8 cellular contexts compared by ENCODE assay signal in the genomic region with DNA sequence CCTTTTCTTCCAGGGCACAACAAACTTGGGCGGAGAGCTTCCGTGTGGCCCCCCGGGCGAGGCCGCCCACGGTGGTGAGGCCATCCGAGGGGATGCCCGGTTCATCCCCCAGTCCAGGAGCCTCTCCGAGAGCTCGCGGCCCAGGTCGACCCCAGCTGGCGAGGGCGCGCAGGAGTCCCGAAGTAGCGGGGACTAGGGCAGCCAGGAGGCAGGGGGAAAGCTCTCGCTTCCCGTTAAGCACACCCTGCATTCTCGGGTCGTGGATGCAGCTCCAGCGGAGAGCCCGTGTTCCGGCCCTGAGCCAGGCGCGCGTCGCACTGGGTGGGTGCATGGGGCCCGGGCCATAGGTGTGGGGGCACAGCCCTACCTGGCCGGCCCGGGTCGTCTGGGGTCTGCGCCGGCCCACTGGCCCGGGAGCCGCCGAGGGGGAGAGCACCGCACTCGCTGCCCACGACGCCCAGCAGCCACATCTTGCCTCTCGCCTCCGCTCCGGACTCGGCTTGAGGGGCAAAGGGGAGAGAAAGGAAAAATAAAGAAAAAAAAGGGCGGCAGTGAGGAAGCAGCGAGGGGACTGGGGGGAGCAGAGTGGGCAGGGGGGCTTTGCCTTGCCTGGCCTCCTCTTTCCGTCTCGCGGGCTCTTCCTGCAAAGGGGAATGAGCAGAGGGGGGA. TPM values are rescaled to one million over a fixed set of nuclear protein-coding genes. Genes with fewer than 3 reads are reported as not detected.
DNase-seq lines count a peak whose midpoint lies in the region; ATAC-seq and TF ChIP-seq lines count a peak whose summit lies in the region.

No MANE protein-coding gene starts in this region.

- TF ChIP-seq CTCF in ascending aorta (IDR thresholded peaks at IDR 0.05): no peak
- no peak for TF ChIP-seq CTCF in lower lobe of right lung (IDR thresholded peaks at IDR 0.05)
- no peak for TF ChIP-seq CTCF in tibial artery (IDR thresholded peaks at IDR 0.05)

- intact Hi-C loops in ascending aorta (cut with DNase I) (loop anchor here (2.0 to 5.0 kb wide), 2 partner anchors 14 to 50 kb away; partner anchors contain the start of gene ERI3), lower lobe of right lung (cut with DNase I) (no loop called here), tibial artery (cut with DNase I; ENCODE audit: low total_unique reads) (loop anchor here (10.0 kb wide), 1 partner anchor 192 kb away; the partner anchor contains the start of gene DMAP1)

- H3K27me3 ChIP-seq in ascending aorta: peaks cover 34% of the 10 kb centered on the region
- peaks cover 100% of the 10 kb centered on the region for H3K27me3 ChIP-seq in lower lobe of right lung (ENCODE audit: low read depth)
- H3K27me3 ChIP-seq in tibial artery: peaks cover 16 to 98% of the 10 kb centered on the region in 2 donors

- peaks cover 6 to 20% of the 10 kb centered on the region in 2 donors for H3K4me1 ChIP-seq in ascending aorta
- peaks cover 44% of the 10 kb centered on the region for H3K4me1 ChIP-seq in lower lobe of right lung
- H3K4me1 ChIP-seq in tibial artery: peaks cover 0 to 38% (median 33%) of the 10 kb centered on the region in 4 donors

- ATAC-seq in lower lobe of right lung (peak; percentile 48 to 56), GM21447 (IDR thresholded peaks at IDR 0.05; ENCODE audit: unreplicated experiment) (no peak), HG03159 (IDR thresholded peaks at IDR 0.05; ENCODE audit: unreplicated experiment) (no peak)

- DNase-seq in NCI-H748 (lab: John Stamatoyannopoulos, UW; ENCODE audit: unreplicated experiment) (peak; percentile 31), NCI-H748 treated with DMSO at 0.1 percent for 48 hours (lab: John Stamatoyannopoulos, UW) (no peak), ascending aorta (ENCODE audit: low spot score in 2 of 2) (no peak), lower lobe of right lung (no peak), tibial artery (peak in 1 of 2 donors; percentile 63), NCI-H2081 treated with DMSO at 0.1 percent for 48 hours (lab: John Stamatoyannopoulos, UW) (no peak)

- H3K36me3 ChIP-seq in ascending aorta (no peaks in the 10 kb centered on the region), lower lobe of right lung (no peaks in the 10 kb centered on the region), tibial artery (no peaks in the 10 kb centered on the region)

- H3K4me3 ChIP-seq in ascending aorta: peak overlapping the region; percentile 46 to 59
- H3K4me3 ChIP-seq in lower lobe of right lung: peak overlapping the region; percentile 58
- H3K4me3 ChIP-seq in tibial artery: peak overlapping the region; percentile 45 to 53

- H3K27ac ChIP-seq in ascending aorta (no peak overlapping the region), lower lobe of right lung (no peak overlapping the region), tibial artery (no peak overlapping the region)

- H3K9me3 ChIP-seq in ascending aorta (no peaks in the 10 kb centered on the region), lower lobe of right lung (no peaks in the 10 kb centered on the region), tibial artery (no peaks in the 10 kb centered on the region)

RNA-seq across cellular contexts. Expression of gene RNF220, which starts 1.8 kb away (rescaled TPM):
- total RNA-seq in ascending aorta (54.8 TPM), lower lobe of right lung (72.5 TPM)

RNA-seq across cellular contexts. Expression of gene ERI3, which starts 51.8 kb away (rescaled TPM):
- total RNA-seq in ascending aorta (69.3 TPM), lower lobe of right lung (36.3 TPM)

Comparison
In these comparisons a context has a peak if more than half of its experiments do, and no peak if none do; other contexts are left out.
1. ATAC-seq: peak in lower lobe of right lung (2 of 2); none in GM21447 (single experiment) and HG03159 (single experiment).
2. Peak in every context shown above with its lines, with median percentiles within 50 percentile points of each other: H3K4me3 ChIP-seq.